8 cellular contexts compared by ENCODE assay signal in genomic region chr5:132180134-132180745, GRCh38.
A peak's percentile ranks its signal among the peaks of the same experiment; 100 is the strongest.
DNase-seq lines count a peak whose midpoint lies in the region; TF ChIP-seq lines count a peak whose summit lies in the region.

No MANE protein-coding gene starts in this region.

- H3K27me3 Mint-ChIP-seq in activated T-cell treated with anti-CD3 and anti-CD28 coated beads, Interleukin-2, amount 50 U/mL, for 24 hours: no peaks in the 10 kb centered on the region

- no peaks in the 10 kb centered on the region for H3K9me3 ChIP-seq in Loucy (ENCODE audit: insufficient read depth, low read depth, low read length)

- H3K79me2 ChIP-seq in Loucy (ENCODE audit: insufficient read depth, low read length): no peaks in the 10 kb centered on the region

- H3K27me3 ChIP-seq in Loucy (ENCODE audit: insufficient read depth, low read length, poor library complexity, severe bottlenecking): no peaks in the 10 kb centered on the region

- no peaks in the 10 kb centered on the region for H3K36me3 Mint-ChIP-seq in activated T-cell treated with anti-CD3 and anti-CD28 coated beads, Interleukin-2, amount 50 U/mL, for 24 hours (ENCODE audit: low read depth)

- peaks cover 6% of the 10 kb centered on the region for H3K9me3 Mint-ChIP-seq in activated T-cell treated with anti-CD3 and anti-CD28 coated beads, Interleukin-2, amount 50 U/mL, for 24 hours

- no peaks in the 10 kb centered on the region for H3K9me2 ChIP-seq in Loucy (replicated peaks; ENCODE audit: low read depth, low read length)

- peak overlapping the region; percentile 57; the same call in 1 of the 2 replicates for H2AFZ ChIP-seq in Loucy (ENCODE audit: low read length)

- no peaks in the 10 kb centered on the region for H3K36me3 ChIP-seq in Loucy (ENCODE audit: insufficient read depth, low read length)

- peak overlapping the region; percentile 16 for H3K4me2 ChIP-seq in Loucy (ENCODE audit: low read depth, low read length, poor library complexity, severe bottlenecking)

- H3F3A ChIP-seq in Loucy (ENCODE audit: low read depth): no peaks in the 10 kb centered on the region

- H3K27ac Mint-ChIP-seq in activated T-cell treated with anti-CD3 and anti-CD28 coated beads, Interleukin-2, amount 50 U/mL, for 24 hours: peak overlapping the region; percentile 12

- no peak for DNase-seq in activated T-cell treated with anti-CD3 and anti-CD28 coated beads, Interleukin-2, amount 50 U/mL, for 24 hours
- DNase-seq in activated T-cell treated with anti-CD3 and anti-CD28 coated beads for 4 hours (no peak), glomerular visceral epithelial cell (ENCODE audit: extremely low spot score) (peak; percentile 75), putamen (ENCODE audit: low spot score) (peak; percentile 11), activated gamma-delta T cell treated with Interleukin-2 at 50 U/mL for 16 hours (no peak)
- no peak for DNase-seq in activated T-cell treated with anti-CD3 and anti-CD28 coated beads, Interleukin-2, amount 50 U/mL, for 1 hour

- H3K4me1 ChIP-seq in Loucy (ENCODE audit: insufficient read depth, low read length, poor library complexity, severe bottlenecking): peaks cover 11% of the 10 kb centered on the region

- peak; percentile 69 for TF ChIP-seq CTCF in Loucy (conservative IDR thresholded peaks at IDR 0.05; ENCODE audit: low read length)
- TF ChIP-seq CTCF in VCaP (conservative IDR thresholded peaks at IDR 0.05): peak; percentile 85

- H3K9ac ChIP-seq in Loucy (ENCODE audit: low read depth, low read length, poor library complexity, severe bottlenecking): no peak overlapping the region

- no peaks in the 10 kb centered on the region for H4K20me1 ChIP-seq in Loucy (ENCODE audit: insufficient read depth, low read length, poor library complexity, severe bottlenecking)

- no peak overlapping the region for H3K4me3 ChIP-seq in Loucy (ENCODE audit: low read length, poor library complexity, severe bottlenecking)

- H3K27ac ChIP-seq in VCaP: no peak overlapping the region

- H3K4me1 Mint-ChIP-seq in activated T-cell treated with anti-CD3 and anti-CD28 coated beads, Interleukin-2, amount 50 U/mL, for 24 hours (ENCODE audit: low read depth): peaks cover 42% of the 10 kb centered on the region

- H3K4me3 Mint-ChIP-seq in activated T-cell treated with anti-CD3 and anti-CD28 coated beads, Interleukin-2, amount 50 U/mL, for 24 hours: no peak overlapping the region

Comparison
In these comparisons a context has a peak if more than half of its experiments do, and no peak if none do; other contexts are left out.
1. DNase-seq: peak in glomerular visceral epithelial cell (single experiment) and putamen (single experiment); none in activated T-cell treated with anti-CD3 and anti-CD28 coated beads, Interleukin-2, amount 50 U/mL, for 24 hours (single experiment), activated T-cell treated with anti-CD3 and anti-CD28 coated beads for 4 hours (single experiment), activated gamma-delta T cell treated with Interleukin-2 at 50 U/mL for 16 hours (single experiment) and activated T-cell treated with anti-CD3 and anti-CD28 coated beads, Interleukin-2, amount 50 U/mL, for 1 hour (single experiment).